In genomic region chrX:153927936-153928760, GRCh38 we compare ENCODE assay signal across 1 cellular context.
TF ChIP-seq lines count a peak whose summit lies in the region.

No MANE protein-coding gene starts in this region.

TF ChIP-seq in HEK293, 187 proteins besides CTCF, POLR2A, EP300 and RAD21 (continued from another document and continues in another):
- TF ChIP-seq ZNF280D (tag by site-specific recombination; IDR thresholded peaks at IDR 0.05) (no peak), ZNF747 (tag by site-specific recombination; IDR thresholded peaks at IDR 0.05) (no peak), RBAK (tag by site-specific recombination; IDR thresholded peaks at IDR 0.05) (no peak), ZFP3 (tag by site-specific recombination; IDR thresholded peaks at IDR 0.05; ENCODE audit: low read depth) (no peak), ZNF792 (tag by site-specific recombination; IDR thresholded peaks at IDR 0.05) (no peak), ZBTB17 (tag by site-specific recombination; IDR thresholded peaks at IDR 0.05) (peak; percentile 100), ZNF280C (tag by site-specific recombination; IDR thresholded peaks at IDR 0.05) (no peak), ZNF510 (tag by site-specific recombination; IDR thresholded peaks at IDR 0.05; ENCODE audit: insufficient replicate concordance) (no peak), ZNF626 (tag by site-specific recombination; IDR thresholded peaks at IDR 0.05) (no peak), ZBTB8A (tag by site-specific recombination; IDR thresholded peaks at IDR 0.05) (peak; percentile 97), ZNF112 (tag by site-specific recombination; IDR thresholded peaks at IDR 0.05) (no peak), ZNF121 (tag by site-specific recombination; IDR thresholded peaks at IDR 0.05) (peak; percentile 71), ZNF416 (tag by site-specific recombination; IDR thresholded peaks at IDR 0.05) (no peak), ZNF19 (tag by site-specific recombination; IDR thresholded peaks at IDR 0.05; ENCODE audit: low read depth) (no peak), ZNF629 (tag by site-specific recombination; IDR thresholded peaks at IDR 0.05) (peak; percentile 20; the same call in 1 of the 2 replicates), ZNF148 (tag by site-specific recombination; IDR thresholded peaks at IDR 0.05; ENCODE audit: borderline replicate concordance) (no peak), KLF10 (tag by site-specific recombination; IDR thresholded peaks at IDR 0.05) (peak; percentile 95), ATF2 (tag by site-specific recombination; IDR thresholded peaks at IDR 0.05; ENCODE audit: low read depth) (no peak), ZNF157 (tag by site-specific recombination; IDR thresholded peaks at IDR 0.05) (no peak), ELK4 (IDR thresholded peaks at IDR 0.05; ENCODE audit: borderline replicate concordance, low read depth, low read length) (peak; percentile 86), ZNF473 (tag by site-specific recombination; IDR thresholded peaks at IDR 0.05) (no peak), KLF1 (tag by site-specific recombination; IDR thresholded peaks at IDR 0.05) (peak; percentile 95), ZBTB21 (tag by site-specific recombination; IDR thresholded peaks at IDR 0.05) (no peak), ZNF2 (tag by site-specific recombination; IDR thresholded peaks at IDR 0.05) (0 out of 2 replicates have a peak, but pooled peaks have one; percentile 24), ZNF488 (tag by site-specific recombination; IDR thresholded peaks at IDR 0.05) (no peak), ZNF624 (tag by site-specific recombination; IDR thresholded peaks at IDR 0.05) (no peak), KLF8 (tag by site-specific recombination; IDR thresholded peaks at IDR 0.05) (peak; percentile 98), SCRT1 (tag by site-specific recombination; IDR thresholded peaks at IDR 0.05; ENCODE audit: borderline replicate concordance) (no peak), WT1 (tag by site-specific recombination; IDR thresholded peaks at IDR 0.05) (no peak), SCRT2 (tag by site-specific recombination; IDR thresholded peaks at IDR 0.05) (no peak), OVOL3 (tag by site-specific recombination; IDR thresholded peaks at IDR 0.05) (no peak), ZNF529 (tag by site-specific recombination; IDR thresholded peaks at IDR 0.05; ENCODE audit: insufficient replicate concordance) (no peak), ZNF426 (tag by site-specific recombination; IDR thresholded peaks at IDR 0.05) (no peak), ZNF549 (tag by site-specific recombination; IDR thresholded peaks at IDR 0.05) (no peak), ZNF24 (tag by site-specific recombination; IDR thresholded peaks at IDR 0.05) (no peak), ZNF18 (tag by site-specific recombination; IDR thresholded peaks at IDR 0.05) (no peak), ZNF707 (tag by site-specific recombination; IDR thresholded peaks at IDR 0.05) (no peak), ZFP41 (tag by site-specific recombination; IDR thresholded peaks at IDR 0.05; ENCODE audit: borderline replicate concordance) (no peak), ZNF639 (tag by site-specific recombination; IDR thresholded peaks at IDR 0.05) (no peak), ZNF23 (tag by site-specific recombination; IDR thresholded peaks at IDR 0.05; ENCODE audit: borderline replicate concordance) (no peak), ZNF184 (tag by site-specific recombination; IDR thresholded peaks at IDR 0.05) (peak; percentile 63; the same call in 1 of the 2 replicates), ZNF398 (tag by site-specific recombination; IDR thresholded peaks at IDR 0.05) (no peak), ZNF548 (tag by site-specific recombination; IDR thresholded peaks at IDR 0.05) (no peak), ZNF660 (tag by site-specific recombination; IDR thresholded peaks at IDR 0.05) (peak; percentile 85), ZNF580 (tag by site-specific recombination; IDR thresholded peaks at IDR 0.05) (peak; percentile 98), ZNF449 (tag by site-specific recombination; IDR thresholded peaks at IDR 0.05) (no peak), ZSCAN16 (tag by site-specific recombination; IDR thresholded peaks at IDR 0.05) (no peak), ZNF585B (tag by site-specific recombination; IDR thresholded peaks at IDR 0.05) (no peak), ZNF623 (tag by site-specific recombination; IDR thresholded peaks at IDR 0.05) (no peak), ZNF155 (tag by site-specific recombination; IDR thresholded peaks at IDR 0.05) (no peak), ZNF658 (tag by site-specific recombination; IDR thresholded peaks at IDR 0.05) (no peak)
